Comparison of ENCODE assay signal across 28 cellular contexts in the genomic region with DNA sequence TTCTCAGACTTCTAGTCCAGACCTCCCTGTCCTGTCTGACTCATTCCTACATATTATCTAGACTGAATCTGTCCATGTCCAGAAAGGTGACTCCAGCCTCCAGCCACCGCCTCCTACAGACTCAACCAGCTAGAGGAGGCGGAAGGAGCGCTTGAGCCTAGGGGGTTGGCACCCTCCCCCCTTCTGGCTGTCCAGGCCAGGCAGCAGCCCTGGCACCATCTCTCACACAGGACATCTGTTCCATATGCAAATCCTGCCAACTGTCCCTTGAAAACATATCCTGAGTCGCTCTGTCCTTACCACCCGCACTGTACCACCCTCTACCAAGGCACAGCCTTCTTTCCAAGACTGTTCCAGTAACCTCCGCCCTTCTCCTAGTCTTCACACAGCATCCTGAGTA.
"Had no signal": no experiment of that assay in that cellular context is flagged by ENCODE, and none has a peak within 500 bp of the region (broad histone marks: within the 10 kb centered on the region; RNA-seq: fewer than 3 reads in every experiment).

No MANE protein-coding gene starts in this region.

- H3K9me3 ChIP-seq: adrenal gland, body of pancreas, heart right ventricle, lower lobe of right lung, spleen, tibial nerve had no signal

- H3K27me3 Mint-ChIP-seq: activated naive CD8-positive, alpha-beta T cell treated with anti-CD3 and anti-CD28 coated beads for 36 hours; effector memory CD8-positive, alpha-beta T cell had no signal

- H3K27me3 ChIP-seq: adrenal gland, body of pancreas, cardiac muscle cell, heart right ventricle, spleen, tibial nerve had no signal

- H3K9me3 Mint-ChIP-seq: activated naive CD4-positive, alpha-beta T cell treated with anti-CD3 and anti-CD28 coated beads for 36 hours; activated naive CD8-positive, alpha-beta T cell treated with anti-CD3 and anti-CD28 coated beads for 36 hours; effector memory CD8-positive, alpha-beta T cell; natural killer cell; T-helper 1 cell treated with Interleukin-12 subunit alpha and Interleukin-12 subunit beta and Interleukin-4 antibody, amounts not matched to agents 30 μg/mL and 1 μg/mL, for 36 hours had no signal

- H3K27ac Mint-ChIP-seq: activated naive CD4-positive, alpha-beta T cell treated with anti-CD3 and anti-CD28 coated beads for 36 hours; activated naive CD8-positive, alpha-beta T cell treated with anti-CD3 and anti-CD28 coated beads for 36 hours; natural killer cell; T-helper 1 cell treated with Interleukin-12 subunit alpha and Interleukin-12 subunit beta and Interleukin-4 antibody, amounts not matched to agents 30 μg/mL and 1 μg/mL, for 36 hours had no signal

- H3K4me3 Mint-ChIP-seq: activated naive CD4-positive, alpha-beta T cell treated with anti-CD3 and anti-CD28 coated beads for 36 hours; activated naive CD8-positive, alpha-beta T cell treated with anti-CD3 and anti-CD28 coated beads for 36 hours; effector memory CD8-positive, alpha-beta T cell; natural killer cell; T-helper 1 cell treated with Interleukin-12 subunit alpha and Interleukin-12 subunit beta and Interleukin-4 antibody, amounts not matched to agents 30 μg/mL and 1 μg/mL, for 36 hours had no signal

- H3K4me3 ChIP-seq: adrenal gland, body of pancreas, cardiac muscle cell, heart right ventricle, lower lobe of right lung, spleen, tibial nerve had no signal

- H3K4me1 Mint-ChIP-seq: activated naive CD8-positive, alpha-beta T cell treated with anti-CD3 and anti-CD28 coated beads for 36 hours had no signal

- H3K4me1 ChIP-seq: heart right ventricle, lower lobe of right lung, spleen, tibial nerve had no signal

- ATAC-seq: activated CD4-positive, CD25-positive, alpha-beta regulatory T cell treated with anti-CD3 and anti-CD28 coated beads, Interleukin-2, amount 50 U/mL, for 24 hours; body of pancreas; effector memory CD8-positive, alpha-beta T cell; esophagus mucosa; left lobe of liver; natural killer cell had no signal

- DNase-seq: activated CD4-positive, alpha-beta T cell treated with anti-CD3 and anti-CD28 coated beads for 48 hours; activated CD4-positive, alpha-beta T cell treated with anti-CD3 and anti-CD28 coated beads, Interleukin-2, amount 50 U/mL, for 48 hours; activated CD8-positive, alpha-beta memory T cell treated with anti-CD3 and anti-CD28 coated beads for 24 hours; activated effector memory CD4-positive, alpha-beta T cell treated with Interleukin-2 at 50 U/mL for 16 hours; activated naive CD4-positive, alpha-beta T cell treated with anti-CD3 and anti-CD28 coated beads for 36 hours; activated naive CD8-positive, alpha-beta T cell treated with anti-CD3 and anti-CD28 coated beads for 36 hours; adrenal gland; aorta; body of pancreas; cortex of kidney; effector memory CD8-positive, alpha-beta T cell; foreskin fibroblast; heart right ventricle; kidney glomerular epithelial cell; lower lobe of right lung; mesendoderm; natural killer cell; right cardiac atrium; spleen; stimulated activated naive CD4-positive, alpha-beta T cell treated with Interleukin-2 at 50 U/mL for 16 hours; T-helper 9 cell; WERI-Rb-1 had no signal

- H3K27ac ChIP-seq: adrenal gland, body of pancreas, cardiac muscle cell, heart right ventricle, lower lobe of right lung, spleen, tibial nerve, WERI-Rb-1 had no signal
